1 cellular context compared by ENCODE assay signal in genomic region chr10:74738543-74738942, GRCh38.
TF ChIP-seq lines count a peak whose summit lies in the region.

No MANE protein-coding gene starts in this region.

TF ChIP-seq in endothelial cell of umbilical vein, 7 proteins besides CTCF, POLR2A, EP300 and RAD21 (continued from another document):
- TF ChIP-seq GATA2 (IDR thresholded peaks at IDR 0.05; ENCODE audit: insufficient read depth, insufficient read length, low read depth, low read length) (no peak), JUN (IDR thresholded peaks at IDR 0.05; ENCODE audit: borderline replicate concordance, insufficient read depth, insufficient read length, low read depth) (no peak)
TF ChIP-seq in endothelial cell of umbilical vein: peak in this region for 0.
